In genomic region chr13:102769679-102770078, GRCh38 we compare ENCODE assay signal across 14 cellular contexts. TPM values are rescaled to one million over a fixed set of nuclear protein-coding genes. Genes with fewer than 3 reads are reported as not detected.
DNase-seq lines count a peak whose midpoint lies in the region; ATAC-seq and TF ChIP-seq lines count a peak whose summit lies in the region.
"Had no signal": no experiment of that assay in that cellular context is flagged by ENCODE, and none has a peak within 500 bp of the region (broad histone marks: within the 10 kb centered on the region; RNA-seq: fewer than 3 reads in every experiment).

No MANE protein-coding gene starts in this region.

- H3K4me1 Mint-ChIP-seq in Caco-2 (ENCODE audit: low read depth, unreplicated experiment), result peaks cover 31% of the 10 kb centered on the region

- no peak overlapping the region for H3K4me2 ChIP-seq in PC-9

- in situ Hi-C loops in brain microvascular endothelial cell (cut with HindIII; ENCODE audit: low pct_ligation_motif_present, low sequenced_read_pairs), result no loop called here

- H4K20me1 ChIP-seq in PC-9 (ENCODE audit: insufficient read depth), result no peaks in the 10 kb centered on the region

- DNase-seq in Caco-2, result no peak
- DNase-seq in astrocyte of the hippocampus (ENCODE audit: low read depth, low spot score), result peak; percentile 2
- peak; percentile 2 to 3 for DNase-seq in foreskin keratinocyte
- no peak for DNase-seq in brain microvascular endothelial cell
- DNase-seq in MG63, result no peak
- DNase-seq in PC-9, result no peak
- DNase-seq: amygdala, esophagus squamous epithelium, lower lobe of right lung, NCI-H1930, NCI-H526 treated with DMSO at 0.1 percent for 48 hours, nephron progenitor cell had no signal

- 0 out of 2 replicates have a peak, but pooled peaks cover 2% of the 10 kb centered on the region for H3K36me3 ChIP-seq in Caco-2 (ENCODE audit: control insufficient read depth, insufficient read depth, low read length)
- H3K36me3 ChIP-seq in HEK293 (ENCODE audit: control insufficient read depth in 2 of 2, insufficient read depth in 1 of 2, low read length in 2 of 2), result peaks cover 0 to 19% of the 10 kb centered on the region in 2 experiments
- H3K36me3 ChIP-seq in brain microvascular endothelial cell (replicated peaks), result no peaks in the 10 kb centered on the region
- peaks cover 32% of the 10 kb centered on the region for H3K36me3 ChIP-seq in MG63
- H3K36me3 ChIP-seq in PC-9 (ENCODE audit: low read depth), result peaks cover 3% of the 10 kb centered on the region; the same call in 1 of the 2 replicates

- no peak overlapping the region for H3K4me3 ChIP-seq in Caco-2 (ENCODE audit: low read depth, low read length)
- H3K4me3 ChIP-seq in HEK293 (ENCODE audit: low read depth, low read length), result no peak overlapping the region
- no peak overlapping the region for H3K4me3 ChIP-seq in brain microvascular endothelial cell (ENCODE audit: low read depth, low read length)
- no peak overlapping the region for H3K4me3 ChIP-seq in MG63
- no peak overlapping the region for H3K4me3 ChIP-seq in PC-9
- H3K4me3 ChIP-seq: esophagus squamous epithelium, lower lobe of right lung had no signal

- H3K9me3 ChIP-seq in Caco-2 (no peaks in the 10 kb centered on the region), HEK293 (ENCODE audit: control insufficient read depth, insufficient read depth, low read depth, low read length) (no peaks in the 10 kb centered on the region), MG63 (no peaks in the 10 kb centered on the region), PC-9 (ENCODE audit: insufficient read depth, low read depth) (no peaks in the 10 kb centered on the region)
- H3K9me3 ChIP-seq: esophagus squamous epithelium, lower lobe of right lung had no signal

- H3K27me3 Mint-ChIP-seq in Caco-2 (ENCODE audit: insufficient read depth, unreplicated experiment), result no peaks in the 10 kb centered on the region
- H3K27me3 Mint-ChIP-seq: dendritic cell treated with granulocyte-macrophage colony-stimulating factor and Interleukin-4, amounts not matched to agents 40 ng/mL and 50 ng/mL, for 4 days had no signal

- H3K79me2 ChIP-seq in PC-9 (ENCODE audit: low read depth), result peaks cover 15% of the 10 kb centered on the region

- H3K36me3 Mint-ChIP-seq in Caco-2 (ENCODE audit: insufficient read depth, unreplicated experiment), result peaks cover 9% of the 10 kb centered on the region

- H3K27me3 ChIP-seq in Caco-2 (replicated peaks; ENCODE audit: control insufficient read depth, insufficient read depth, low read length) (no peaks in the 10 kb centered on the region), foreskin keratinocyte (no peaks in the 10 kb centered on the region), brain microvascular endothelial cell (replicated peaks) (no peaks in the 10 kb centered on the region), MG63 (no peaks in the 10 kb centered on the region), PC-9 (ENCODE audit: insufficient read depth, low read depth) (no peaks in the 10 kb centered on the region)
- H3K27me3 ChIP-seq: esophagus squamous epithelium had no signal

- CTCF ChIA-PET in Caco-2 (lab: Charles Lee), result interaction anchor here (1.0 kb wide), 1 partner anchor 45 kb away, joined by 4 read pairs; no protein-coding TSS in a partner anchor
- CTCF ChIA-PET in HEK293 (lab: Yijun Ruan, JAX), result interaction anchor here (0.9 to 1.1 kb wide), 3 partner anchors 190 to 205 kb away, joined by 3 to 4 read pairs (median 3); no protein-coding TSS in a partner anchor
- CTCF ChIA-PET in PC-9 (lab: Charles Lee), result no interaction called here

- H3K27ac ChIP-seq in HEK293 (ENCODE audit: extremely low read depth, low read depth, low read length) (no peak overlapping the region), foreskin keratinocyte (no peak overlapping the region), brain microvascular endothelial cell (no peak overlapping the region), PC-9 (no peak overlapping the region)
- H3K27ac ChIP-seq: esophagus squamous epithelium, lower lobe of right lung had no signal

- H3K4me1 ChIP-seq in Caco-2 (peaks cover 24% of the 10 kb centered on the region), HEK293 (ENCODE audit: control insufficient read depth, insufficient read depth, low read length) (peaks cover 3% of the 10 kb centered on the region; the same call in 1 of the 2 replicates), foreskin keratinocyte (peaks cover 15% of the 10 kb centered on the region), PC-9 (replicated peaks; ENCODE audit: insufficient read depth) (peaks cover 11% of the 10 kb centered on the region)

- H3F3A ChIP-seq in PC-9 (ENCODE audit: insufficient read depth, low read depth), result no peaks in the 10 kb centered on the region; the same call in 1 of the 2 replicates

- no peaks in the 10 kb centered on the region for H3K9me3 Mint-ChIP-seq in Caco-2 (ENCODE audit: unreplicated experiment)
- H3K9me3 Mint-ChIP-seq: dendritic cell treated with granulocyte-macrophage colony-stimulating factor and Interleukin-4, amounts not matched to agents 40 ng/mL and 50 ng/mL, for 4 days had no signal

- POLR2A ChIA-PET in Caco-2 (lab: Charles Lee) (no interaction called here), HEK293 (lab: Yijun Ruan, JAX) (interaction anchor here (1.0 kb wide), 1 partner anchor 173 kb away, joined by 3 read pairs; the partner anchor contains the start of gene TPP2), PC-9 (lab: Charles Lee; ENCODE audit: unreplicated experiment) (no interaction called here)

- no peak for ATAC-seq in foreskin keratinocyte
- ATAC-seq: lower lobe of right lung had no signal

- no TSS peak for BruUV-seq in Caco-2 (replicated peaks; lab: Mats Ljungman, UMichigan)
- BruUV-seq in PC-9 (replicated peaks; lab: Mats Ljungman, UMichigan), result no TSS peak

- peak overlapping the region; percentile 56 for H3K4me3 Mint-ChIP-seq in Caco-2 (ENCODE audit: unreplicated experiment)
- H3K4me3 Mint-ChIP-seq: dendritic cell treated with granulocyte-macrophage colony-stimulating factor and Interleukin-4, amounts not matched to agents 40 ng/mL and 50 ng/mL, for 4 days; nephron progenitor cell had no signal

- intact Hi-C loops in Caco-2 (cut with micrococcal nuclease; ENCODE audit: unreplicated experiment), result loop anchor here (1.0 kb wide), 1 partner anchor 44 kb away; no protein-coding TSS in a partner anchor
- intact Hi-C loops in PC-9 (cut with micrococcal nuclease; ENCODE audit: unreplicated experiment), result loop anchor here (5.0 kb wide), 1 partner anchor 172 kb away; the partner anchor contains the start of gene TPP2

- no peaks in the 10 kb centered on the region for H3K9me2 ChIP-seq in PC-9 (ENCODE audit: insufficient read depth)

- H3K27ac Mint-ChIP-seq in Caco-2 (ENCODE audit: unreplicated experiment), result peak overlapping the region; percentile 80
- H3K27ac Mint-ChIP-seq: dendritic cell treated with granulocyte-macrophage colony-stimulating factor and Interleukin-4, amounts not matched to agents 40 ng/mL and 50 ng/mL, for 4 days; nephron progenitor cell had no signal

- no peak overlapping the region for H2AFZ ChIP-seq in PC-9

- TF ChIP-seq CTCF in Caco-2 (IDR thresholded peaks at IDR 0.05; ENCODE audit: insufficient read depth in 1 of 2, low read depth in 1 of 2, low read length in 1 of 2, severe bottlenecking in 1 of 2, unreplicated experiment in 1 of 2) (no peak), HEK293 (tag by site-specific recombination; IDR thresholded peaks at IDR 0.05) (no peak), foreskin keratinocyte (conservative IDR thresholded peaks at IDR 0.05) (peak; percentile 38), brain microvascular endothelial cell (IDR thresholded peaks at IDR 0.05; ENCODE audit: low read depth, low read length, missing control alignments) (no peak), PC-9 (conservative IDR thresholded peaks at IDR 0.05) (no peak; the same call in 1 of the 2 replicates)

TF ChIP-seq in HEK293, 187 proteins besides CTCF, POLR2A, EP300 and RAD21 (continues in another document):
- TF ChIP-seq PRDM6 (tag by site-specific recombination; IDR thresholded peaks at IDR 0.05) (peak; percentile 82), ZNF350 (tag by site-specific recombination; IDR thresholded peaks at IDR 0.05) (no peak), GLI4 (tag by site-specific recombination; IDR thresholded peaks at IDR 0.05) (no peak)
- TF ChIP-seq, protein P1, sequence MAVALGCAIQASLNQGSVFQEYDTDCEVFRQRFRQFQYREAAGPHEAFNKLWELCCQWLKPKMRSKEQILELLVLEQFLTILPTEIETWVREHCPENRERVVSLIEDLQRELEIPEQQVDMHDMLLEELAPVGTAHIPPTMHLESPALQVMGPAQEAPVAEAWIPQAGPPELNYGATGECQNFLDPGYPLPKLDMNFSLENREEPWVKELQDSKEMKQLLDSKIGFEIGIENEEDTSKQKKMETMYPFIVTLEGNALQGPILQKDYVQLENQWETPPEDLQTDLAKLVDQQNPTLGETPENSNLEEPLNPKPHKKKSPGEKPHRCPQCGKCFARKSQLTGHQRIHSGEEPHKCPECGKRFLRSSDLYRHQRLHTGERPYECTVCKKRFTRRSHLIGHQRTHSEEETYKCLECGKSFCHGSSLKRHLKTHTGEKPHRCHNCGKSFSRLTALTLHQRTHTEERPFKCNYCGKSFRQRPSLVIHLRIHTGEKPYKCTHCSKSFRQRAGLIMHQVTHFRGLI (tag by site-specific recombination; IDR thresholded peaks at IDR 0.05), result no peak

RNA-seq across cellular contexts. Expression of gene TEX30, which starts 3.9 kb away (rescaled TPM):
- total RNA-seq in Caco-2 (2022) (27.5 and 30.4 TPM in 2 replicates), foreskin keratinocyte (21.6 and 23.0 TPM in 2 replicates), PC-9 (2021) (9.3 and 13.1 TPM in 2 replicates)
- polyA plus RNA-seq in foreskin keratinocyte, result 21.8 and 26.9 TPM in 2 replicates
- 31.4 and 47.2 TPM in 2 replicates for total RNA-seq in MG63 (2014; rRNA removed; shearing (Covaris generic); ENCODE audit: low replicate concordance)

RNA-seq across cellular contexts. Expression of gene POGLUT2, which starts 29.1 kb away (rescaled TPM):
- 12.0 and 20.1 TPM in 2 replicates for total RNA-seq in Caco-2 (2022)
- 12.5 and 14.1 TPM in 2 replicates for total RNA-seq in foreskin keratinocyte
- polyA plus RNA-seq in foreskin keratinocyte, result 9.1 and 10.3 TPM in 2 replicates
- total RNA-seq in MG63 (2014; rRNA removed; shearing (Covaris generic); ENCODE audit: low replicate concordance), result 17.5 and 18.9 TPM in 2 replicates
- 2.8 and 3.2 TPM in 2 replicates for total RNA-seq in PC-9 (2021)

RNA-seq across cellular contexts. Expression of gene BIVM, which starts 29.2 kb away (rescaled TPM):
- total RNA-seq in Caco-2 (2022) (14.9 and 19.1 TPM in 2 replicates), foreskin keratinocyte (18.7 and 23.0 TPM in 2 replicates), PC-9 (2021) (12.5 and 17.5 TPM in 2 replicates)
- 9.8 and 10.0 TPM in 2 replicates for polyA plus RNA-seq in foreskin keratinocyte
- total RNA-seq in MG63 (2014; rRNA removed; shearing (Covaris generic); ENCODE audit: low replicate concordance), result 11.3 and 12.8 TPM in 2 replicates

Comparison
In these comparisons a context has a peak if more than half of its experiments do, and no peak if none do; other contexts are left out.
1. DNase-seq: peak in astrocyte of the hippocampus (single experiment) and foreskin keratinocyte (2 of 2); none in Caco-2 (0 of 2), brain microvascular endothelial cell (single experiment), MG63 (single experiment) and PC-9 (0 of 2).